In genomic region chr4:95445251-95445650, GRCh38 we compare ENCODE assay signal across 1 cellular context.
TF ChIP-seq lines count a peak whose summit lies in the region.

No MANE protein-coding gene starts in this region.

TF ChIP-seq in K562, 482 proteins besides CTCF, POLR2A, EP300 and RAD21 (continued from another document):
- TF ChIP-seq ZNF57 (CRISPR knock-in tag; IDR thresholded peaks at IDR 0.05) (no peak), JUN (IDR thresholded peaks at IDR 0.05; ENCODE audit: borderline replicate concordance, low read depth, low read length) (no peak), JUN (CRISPR knock-in tag; IDR thresholded peaks at IDR 0.05; ENCODE audit: borderline replicate concordance) (no peak), KDM1A (IDR thresholded peaks at IDR 0.05) (no peak), SRSF3 (IDR thresholded peaks at IDR 0.05; ENCODE audit: insufficient read depth, low read length) (no peak), IFI16 (CRISPR knock-in tag; IDR thresholded peaks at IDR 0.05) (no peak), RB1 (IDR thresholded peaks at IDR 0.05; ENCODE audit: low read depth) (no peak), FIP1L1 (IDR thresholded peaks at IDR 0.05; ENCODE audit: low read depth, low read length, poor library complexity, severe bottlenecking) (no peak), HMGXB4 (CRISPR knock-in tag; IDR thresholded peaks at IDR 0.05) (no peak), NELFE (IDR thresholded peaks at IDR 0.05; ENCODE audit: insufficient read depth, insufficient read length) (no peak), USF1 (CRISPR knock-in tag; IDR thresholded peaks at IDR 0.05) (no peak), MTA2 (IDR thresholded peaks at IDR 0.05; ENCODE audit: low read depth) (no peak), SRF (CRISPR knock-in tag; IDR thresholded peaks at IDR 0.05) (no peak), ZBTB9 (CRISPR knock-in tag; IDR thresholded peaks at IDR 0.05) (no peak), MXI1 (IDR thresholded peaks at IDR 0.05; ENCODE audit: low read depth, low read length) (no peak), CHD4 (IDR thresholded peaks at IDR 0.05; ENCODE audit: insufficient read depth, insufficient replicate concordance, low read depth, low read length, poor library complexity, severe bottlenecking) (no peak), ADNP (tag; IDR thresholded peaks at IDR 0.05) (no peak), TCF7L2 (IDR thresholded peaks at IDR 0.05; ENCODE audit: low read depth, low read length) (no peak), E2F3 (CRISPR knock-in tag; IDR thresholded peaks at IDR 0.05) (no peak)
TF ChIP-seq in K562: peak in this region for 0.
